ENCODE assay signal across 12 cellular contexts in the genomic region with DNA sequence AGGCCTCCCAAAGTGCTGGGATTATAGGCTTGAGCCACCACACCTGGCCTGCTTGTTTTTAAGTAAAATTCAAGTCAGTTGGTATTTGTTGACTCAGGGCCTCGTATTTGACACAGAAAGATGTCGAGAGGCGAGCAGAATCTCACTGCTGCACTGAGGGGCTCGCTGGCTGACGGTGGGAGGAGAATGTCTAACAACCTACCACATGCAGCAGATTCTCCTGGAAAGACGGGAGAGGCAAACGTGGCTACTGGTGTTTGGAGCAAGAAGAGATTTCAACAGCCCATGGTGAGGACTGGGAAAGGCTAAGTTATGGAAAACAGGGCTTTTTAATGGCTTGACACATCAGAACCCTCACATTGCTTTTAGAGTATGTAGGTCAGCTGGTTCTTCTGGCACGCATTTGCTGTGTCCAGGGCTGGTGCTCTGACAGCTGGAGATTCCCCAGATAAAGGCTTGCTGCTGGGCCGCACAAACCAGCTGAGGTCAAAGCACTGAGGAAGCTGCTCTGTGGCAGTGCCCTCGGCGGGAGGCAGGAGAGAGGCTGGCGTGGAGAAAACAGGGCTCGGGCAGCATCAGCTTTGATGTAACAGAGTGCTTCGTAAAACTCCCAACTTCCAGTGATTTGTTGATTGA.
DNase-seq lines count a peak whose midpoint lies in the region; ATAC-seq, FAIRE-seq and TF ChIP-seq lines count a peak whose summit lies in the region.
"Had no signal": no experiment of that assay in that cellular context is flagged by ENCODE, and none has a peak within 500 bp of the region (broad histone marks: within the 10 kb centered on the region; RNA-seq: fewer than 3 reads in every experiment).

No MANE protein-coding gene starts in this region.

- H3K4me3 ChIP-seq in BE2C (ENCODE audit: low read depth, low read length) = no peak overlapping the region
- H3K4me3 ChIP-seq in SK-N-SH (ENCODE audit: low read depth in 2 of 2, low read length in 1 of 2) = no peak overlapping the region
- H3K4me3 ChIP-seq: BLaER1 treated with 17β-estradiol and CSF1 and Interleukin-3, amounts not matched to agents 10 nM and 100 nM had no signal

- no peaks in the 10 kb centered on the region for H3K36me3 ChIP-seq in BE2C
- no peaks in the 10 kb centered on the region for H3K36me3 ChIP-seq in SK-N-SH (replicated peaks in 1 of 2; ENCODE audit: control insufficient read depth in 1 of 2, insufficient read depth in 2 of 2, low read length in 1 of 2)
- H3K36me3 ChIP-seq: BLaER1 treated with 17β-estradiol and CSF1 and Interleukin-3, amounts not matched to agents 10 nM and 100 nM had no signal

- H3K27me3 ChIP-seq in BE2C (no peaks in the 10 kb centered on the region), SK-N-SH (ENCODE audit: insufficient read depth) (no peaks in the 10 kb centered on the region)
- H3K27me3 ChIP-seq: BLaER1 treated with 17β-estradiol and CSF1 and Interleukin-3, amounts not matched to agents 10 nM and 100 nM had no signal

- no peak overlapping the region for H3K4me2 ChIP-seq in SK-N-SH
- H3K4me2 ChIP-seq: BLaER1 treated with 17β-estradiol and CSF1 and Interleukin-3, amounts not matched to agents 10 nM and 100 nM had no signal

- FAIRE-seq in GM19239 (lab: Jason Lieb, UNC) = no peak

- peak overlapping the region in 1 of 2 experiments; percentile 36; a peak in 2 of 4 replicates for H3K27ac ChIP-seq in SK-N-SH (ENCODE audit: low read depth in 2 of 2, low read length in 1 of 2)
- H3K27ac ChIP-seq: BLaER1 treated with 17β-estradiol and CSF1 and Interleukin-3, amounts not matched to agents 10 nM and 100 nM had no signal

- intact Hi-C loops in head of caudate nucleus (cut with DNase I) (no loop called here), posterior cingulate gyrus (cut with DNase I) (no loop called here)

- H3K9me3 ChIP-seq in BE2C = no peaks in the 10 kb centered on the region
- H3K9me3 ChIP-seq in SK-N-SH = no peaks in the 10 kb centered on the region

- H3K4me1 ChIP-seq in BE2C (peaks cover 9% of the 10 kb centered on the region), SK-N-SH (ENCODE audit: control insufficient read depth in 1 of 2, insufficient read depth in 2 of 2, low read depth in 1 of 2, low read length in 1 of 2) (peaks cover 5 to 21% of the 10 kb centered on the region in 2 experiments; a peak in 2 of 4 replicates)

- POLR2A ChIA-PET in SK-N-SH (lab: Yijun Ruan, JAX) = interaction anchor here (0.5 kb wide), 1 partner anchor 162 kb away, joined by 4 read pairs; no protein-coding TSS in a partner anchor

- TF ChIP-seq EP300 in SK-N-SH (IDR thresholded peaks at IDR 0.05; ENCODE audit: borderline replicate concordance in 1 of 2, low read depth in 1 of 2, low read length in 1 of 2) = peak in 1 of 2 experiments; percentile 88; a peak in 2 of 4 replicates

- H4K20me1 ChIP-seq in SK-N-SH (ENCODE audit: insufficient read depth) = no peaks in the 10 kb centered on the region
- H4K20me1 ChIP-seq: BLaER1 treated with 17β-estradiol and CSF1 and Interleukin-3, amounts not matched to agents 10 nM and 100 nM had no signal

- DNase-seq in BE2C (peak; percentile 59), SK-N-SH (peak; percentile 87), head of caudate nucleus (peak in 31 of 42 donors; percentile 8 to 71 (median 40)), posterior cingulate gyrus (peak in 6 of 10 donors; percentile 19 to 88 (median 49)), GM19239 (ENCODE audit: insufficient read length, low spot score) (no peak), kidney glomerular epithelial cell (lab: John Stamatoyannopoulos, UW) (no peak)
- DNase-seq: activated CD4-positive, alpha-beta T cell treated with anti-CD3 and anti-CD28 coated beads, Interleukin-2, amount 50 U/mL, for 4 hours; NCI-H2227 treated with DMSO at 0.1 percent for 48 hours had no signal

- H3K9ac ChIP-seq in SK-N-SH = no peak overlapping the region
- H3K9ac ChIP-seq: BLaER1 treated with 17β-estradiol and CSF1 and Interleukin-3, amounts not matched to agents 10 nM and 100 nM had no signal

- TF ChIP-seq RAD21 in SK-N-SH (IDR thresholded peaks at IDR 0.05; ENCODE audit: low read length) = peak; percentile 49

- ATAC-seq in HG03520 (IDR thresholded peaks at IDR 0.05; ENCODE audit: unreplicated experiment) (no peak), HG03521 (IDR thresholded peaks at IDR 0.05; ENCODE audit: unreplicated experiment) (no peak)
- ATAC-seq: Panc1 had no signal

- no peak overlapping the region for H2AFZ ChIP-seq in SK-N-SH (ENCODE audit: low read depth)

- H3F3A ChIP-seq in SK-N-SH (replicated peaks; ENCODE audit: insufficient read depth) = no peaks in the 10 kb centered on the region

- no peak for TF ChIP-seq CTCF in BE2C (IDR thresholded peaks at IDR 0.05; ENCODE audit: low read depth, low read length)
- TF ChIP-seq CTCF in SK-N-SH (IDR thresholded peaks at IDR 0.05) = no peak

- WGBS in SK-N-SH (ENCODE audit: low lambda C conversion rate) = 12% methylated on average over 13 of the region's 14 CpGs

- H3K79me2 ChIP-seq in SK-N-SH (ENCODE audit: insufficient read depth) = no peaks in the 10 kb centered on the region

- H3K9me2 ChIP-seq in SK-N-SH = no peaks in the 10 kb centered on the region

- CTCF ChIA-PET in SK-N-SH (lab: Yijun Ruan, JAX) = interaction anchor here (0.8 to 1.7 kb wide), 5 partner anchors 43 to 726 kb away, joined by 3 to 5 read pairs (median 4); no protein-coding TSS in a partner anchor

TF ChIP-seq in SK-N-SH, 30 proteins besides CTCF, POLR2A, EP300 and RAD21:
- TF ChIP-seq GATA2 (CRISPR knock-in tag; IDR thresholded peaks at IDR 0.05) = peak; percentile 99
- peak; percentile 92 for TF ChIP-seq MXI1 (IDR thresholded peaks at IDR 0.05; ENCODE audit: low read depth, low read length)
- no peak for TF ChIP-seq RXRA (IDR thresholded peaks at IDR 0.05; ENCODE audit: borderline replicate concordance, low read depth)
- TF ChIP-seq FOXJ3 (CRISPR knock-in tag; IDR thresholded peaks at IDR 0.05) = peak; percentile 87; the same call in 1 of the 2 replicates
- no peak for TF ChIP-seq TAF1 (IDR thresholded peaks at IDR 0.05; ENCODE audit: borderline replicate concordance, low read depth, low read length)
- no peak for TF ChIP-seq YY1 (IDR thresholded peaks at IDR 0.05; ENCODE audit: low read depth)
- peak; percentile 86 for TF ChIP-seq CHD2 (IDR thresholded peaks at IDR 0.05; ENCODE audit: low read length, partially characterized antibody)
- TF ChIP-seq RCOR1 (IDR thresholded peaks at IDR 0.05; ENCODE audit: low read length) = peak; percentile 89

Comparison
In these comparisons a context has a peak if more than half of its experiments do, and no peak if none do; other contexts are left out.
1. DNase-seq: peak in BE2C (single experiment), SK-N-SH (single experiment), head of caudate nucleus (31 of 42) and posterior cingulate gyrus (6 of 10); none in GM19239 (single experiment) and kidney glomerular epithelial cell (single experiment).